In genomic region chr5:9466677-9467076, GRCh38 we compare ENCODE assay signal across 34 cellular contexts.
DNase-seq lines count a peak whose midpoint lies in the region; ATAC-seq, FAIRE-seq and TF ChIP-seq lines count a peak whose summit lies in the region.
"Had no signal": no experiment of that assay in that cellular context is flagged by ENCODE, and none has a peak within 500 bp of the region (broad histone marks: within the 10 kb centered on the region; RNA-seq: fewer than 3 reads in every experiment).

No MANE protein-coding gene starts in this region.

- H3K4me3 Mint-ChIP-seq in HFFc6 (peak overlapping the region; percentile 39), mesothelial cell of epicardium (no peak overlapping the region)
- H3K4me3 Mint-ChIP-seq: activated CD4-positive, alpha-beta T cell treated with anti-CD3 and anti-CD28 coated beads, Interleukin-2, amount 10 ng/mL, durations not matched to agents 24 days and 14 days; activated T-cell treated with anti-CD3 and anti-CD28 coated beads, Interleukin-2, amount 50 U/mL, for 24 hours; CD4-positive, alpha-beta T cell; IgD-negative memory B cell; immature natural killer cell; naive thymus-derived CD8-positive, alpha-beta T cell; type B pancreatic cell had no signal

- TF ChIP-seq CTCF in HFFc6 (IDR thresholded peaks at IDR 0.05) (no peak), mesothelial cell of epicardium (IDR thresholded peaks at IDR 0.05; ENCODE audit: unreplicated experiment) (no peak), mucosa of descending colon (IDR thresholded peaks at IDR 0.05) (no peak), kidney (IDR thresholded peaks at IDR 0.05; ENCODE audit: borderline replicate concordance, extremely low read depth, insufficient read depth) (no peak)

- H3K27me3 Mint-ChIP-seq in HFFc6 (ENCODE audit: insufficient read depth) (peaks cover 2% of the 10 kb centered on the region; the same call in 1 of the 2 replicates), mesothelial cell of epicardium (ENCODE audit: low read depth) (no peaks in the 10 kb centered on the region)
- H3K27me3 Mint-ChIP-seq: activated CD4-positive, alpha-beta T cell treated with anti-CD3 and anti-CD28 coated beads, Interleukin-2, amount 10 ng/mL, durations not matched to agents 24 days and 14 days; activated T-cell treated with anti-CD3 and anti-CD28 coated beads, Interleukin-2, amount 50 U/mL, for 24 hours; CD4-positive, alpha-beta T cell; IgD-negative memory B cell; naive thymus-derived CD8-positive, alpha-beta T cell; type B pancreatic cell had no signal

- 0 out of 2 replicates have a peak, but pooled peaks cover 4% of the 10 kb centered on the region for H3K36me3 Mint-ChIP-seq in HFFc6 (ENCODE audit: low read depth)
- no peaks in the 10 kb centered on the region for H3K36me3 Mint-ChIP-seq in mesothelial cell of epicardium
- H3K36me3 Mint-ChIP-seq: IgD-negative memory B cell; immature natural killer cell; naive thymus-derived CD8-positive, alpha-beta T cell had no signal

- H3K4me3 ChIP-seq in mucosa of descending colon (no peak overlapping the region), kidney (ENCODE audit: low read length in 2 of 2) (no peak overlapping the region)
- H3K4me3 ChIP-seq: adrenal gland, left lung, ovary, PC-9, stomach had no signal

- FAIRE-seq in kidney (lab: Jason Lieb, UNC), result no peak
- FAIRE-seq: GM12892, H54, small intestine had no signal

- H3K9me3 ChIP-seq in mucosa of descending colon, result no peaks in the 10 kb centered on the region
- H3K9me3 ChIP-seq in kidney (ENCODE audit: control insufficient read depth in 1 of 2, low read length in 2 of 2), result no peaks in the 10 kb centered on the region
- H3K9me3 ChIP-seq: adrenal gland, left lung, ovary, stomach had no signal

- H3K9me3 Mint-ChIP-seq in HFFc6 (no peaks in the 10 kb centered on the region), mesothelial cell of epicardium (no peaks in the 10 kb centered on the region)
- H3K9me3 Mint-ChIP-seq: activated CD4-positive, alpha-beta T cell treated with anti-CD3 and anti-CD28 coated beads, Interleukin-2, amount 10 ng/mL, durations not matched to agents 24 days and 14 days; activated T-cell treated with anti-CD3 and anti-CD28 coated beads, Interleukin-2, amount 50 U/mL, for 24 hours; CD4-positive, alpha-beta T cell had no signal

- H3K9ac ChIP-seq in kidney (ENCODE audit: low read length in 2 of 2), result no peak overlapping the region

- H3K27ac ChIP-seq in kidney (ENCODE audit: low read depth in 2 of 2, low read length in 2 of 2), result no peak overlapping the region
- H3K27ac ChIP-seq: adrenal gland, left lung, ovary, PC-9, WERI-Rb-1 had no signal

- intact Hi-C loops in mucosa of descending colon (cut with DNase I, micrococcal nuclease), result no loop called here
- intact Hi-C loops in kidney (cut with DNase I), result no loop called here

- H3K4me1 ChIP-seq in mucosa of descending colon (ENCODE audit: low read depth) (no peaks in the 10 kb centered on the region), kidney (ENCODE audit: control insufficient read depth in 1 of 2, insufficient read depth in 1 of 2, low read depth in 1 of 2, low read length in 2 of 2) (no peaks in the 10 kb centered on the region)
- H3K4me1 ChIP-seq: adrenal gland, left lung, stomach had no signal

- H3K27ac Mint-ChIP-seq in HFFc6, result peak overlapping the region; percentile 74
- peak overlapping the region; percentile 5 for H3K27ac Mint-ChIP-seq in mesothelial cell of epicardium
- H3K27ac Mint-ChIP-seq: activated CD4-positive, alpha-beta T cell treated with anti-CD3 and anti-CD28 coated beads, Interleukin-2, amount 10 ng/mL, durations not matched to agents 24 days and 14 days; activated T-cell treated with anti-CD3 and anti-CD28 coated beads, Interleukin-2, amount 50 U/mL, for 24 hours; CD4-positive, alpha-beta T cell; IgD-negative memory B cell; immature natural killer cell; naive thymus-derived CD8-positive, alpha-beta T cell; type B pancreatic cell had no signal

- TF ChIP-seq POLR2A in erythroblast (IDR thresholded peaks at IDR 0.05; ENCODE audit: low read length), result no peak

- ATAC-seq in mucosa of descending colon, result no peak
- no peak for ATAC-seq in GM21447 (IDR thresholded peaks at IDR 0.05; ENCODE audit: unreplicated experiment)
- ATAC-seq: naive thymus-derived CD8-positive, alpha-beta T cell had no signal

- H3K36me3 ChIP-seq in mucosa of descending colon (ENCODE audit: low read depth), result no peaks in the 10 kb centered on the region
- H3K36me3 ChIP-seq in kidney (ENCODE audit: control insufficient read depth in 1 of 2, insufficient read depth in 2 of 2, low read length in 2 of 2), result no peaks in the 10 kb centered on the region
- H3K36me3 ChIP-seq: adrenal gland, left lung, ovary, stomach, WERI-Rb-1 had no signal

- peaks cover 34% of the 10 kb centered on the region for H3K4me1 Mint-ChIP-seq in HFFc6 (ENCODE audit: low read depth)
- H3K4me1 Mint-ChIP-seq in mesothelial cell of epicardium, result peaks cover 17% of the 10 kb centered on the region
- H3K4me1 Mint-ChIP-seq: activated CD4-positive, alpha-beta T cell treated with anti-CD3 and anti-CD28 coated beads, Interleukin-2, amount 10 ng/mL, durations not matched to agents 24 days and 14 days; IgD-negative memory B cell; immature natural killer cell; naive thymus-derived CD8-positive, alpha-beta T cell had no signal

- DNase-seq in HFFc6 (peak; percentile 39), dedifferentiated amniotic fluid mesenchymal stem cell (ENCODE audit: extremely low spot score) (peak; percentile 23), mesothelial cell of epicardium (ENCODE audit: low spot score in 2 of 2, unreplicated experiment in 2 of 2) (no peak), mucosa of descending colon (no peak), erythroblast (lab: John Stamatoyannopoulos, UW) (no peak), kidney (no peak)
- DNase-seq: activated CD4-positive, alpha-beta T cell treated with anti-CD3 and anti-CD28 coated beads, Interleukin-2, amount 10 ng/mL, durations not matched to agents 24 days and 14 days; activated T-cell treated with anti-CD3 and anti-CD28 coated beads, Interleukin-2, amount 50 U/mL, for 24 hours; adrenal gland; CD4-positive, alpha-beta T cell; effector CD8-positive, alpha-beta T cell; EL; immature natural killer cell; left lung; naive thymus-derived CD8-positive, alpha-beta T cell; NCI-H1092; NCI-H1694 treated with DMSO at 0.1 percent for 48 hours; NCI-H2171 treated with DMSO at 0.1 percent for 48 hours; NCI-H510A treated with DMSO at 0.1 percent for 48 hours; NK-92 treated with Interleukin-12 subunit alpha and Interleukin-12 subunit beta, amount 100 ng/mL, for 24 hours; ovary; PC-9; SHP77; small intestine; stimulated activated CD4-positive, alpha-beta T cell treated with anti-CD3 and anti-CD28 coated beads, Interleukin-1b, Interleukin-23, amount 100 ng/mL, for 48 hours; stomach; SW 1271; T-helper 9 cell; WERI-Rb-1 had no signal

Comparison
In these comparisons a context has a peak if more than half of its experiments do, and no peak if none do; other contexts are left out.
1. DNase-seq: peak in HFFc6 (single experiment) and dedifferentiated amniotic fluid mesenchymal stem cell (single experiment); none in mesothelial cell of epicardium (0 of 2), mucosa of descending colon (0 of 3), erythroblast (0 of 2) and kidney (single experiment).